ENCODE assay signal across 8 cellular contexts in genomic region chr9:120619751-120620655, GRCh38. TPM values are rescaled to one million over a fixed set of nuclear protein-coding genes. Genes with fewer than 3 reads are reported as not detected.
DNase-seq lines count a peak whose midpoint lies in the region; ATAC-seq and TF ChIP-seq lines count a peak whose summit lies in the region.

No MANE protein-coding gene starts in this region.

- no peaks in the 10 kb centered on the region for H3K27me3 ChIP-seq in Panc1 (ENCODE audit: control insufficient read depth, insufficient read depth, low read length)
- no peaks in the 10 kb centered on the region for H3K27me3 ChIP-seq in fibroblast of lung (ENCODE audit: control insufficient read depth, insufficient read depth, low read length)
- H3K27me3 ChIP-seq in subcutaneous abdominal adipose tissue (ENCODE audit: control insufficient read depth in 5 of 5, insufficient read depth in 4 of 5, low read length in 5 of 5): no peaks in the 10 kb centered on the region

- no peaks in the 10 kb centered on the region for H4K20me1 ChIP-seq in fibroblast of lung (ENCODE audit: control insufficient read depth, extremely low read depth, insufficient read depth, low read length)

- POLR2A ChIA-PET in Panc1 (lab: Charles Lee): no interaction called here

- H3K27ac Mint-ChIP-seq in neural crest cell (ENCODE audit: unreplicated experiment): no peak overlapping the region

- H3K36me3 Mint-ChIP-seq in neural crest cell (ENCODE audit: low read depth): peaks cover 2% of the 10 kb centered on the region

- H3K27me3 Mint-ChIP-seq in neural crest cell (ENCODE audit: low read depth): no peaks in the 10 kb centered on the region

- no peaks in the 10 kb centered on the region for H3K79me2 ChIP-seq in fibroblast of lung (ENCODE audit: control insufficient read depth, insufficient read depth, low read length)

- H3K4me1 Mint-ChIP-seq in neural crest cell: peaks cover 22% of the 10 kb centered on the region

- H3K27ac ChIP-seq in Panc1 (ENCODE audit: low read length): no peak overlapping the region
- H3K27ac ChIP-seq in fibroblast of lung (ENCODE audit: insufficient read depth, low read length): no peak overlapping the region
- peak overlapping the region; percentile 14 for H3K27ac ChIP-seq in subcutaneous abdominal adipose tissue (ENCODE audit: low read depth, low read length)

- H3K9me3 ChIP-seq in Panc1 (ENCODE audit: control insufficient read depth, insufficient read depth, low read depth, low read length) (no peaks in the 10 kb centered on the region), fibroblast of lung (ENCODE audit: control insufficient read depth, insufficient read depth, low read depth, low read length) (no peaks in the 10 kb centered on the region), subcutaneous abdominal adipose tissue (ENCODE audit: control insufficient read depth in 5 of 5, low read length in 5 of 5) (no peaks in the 10 kb centered on the region)

- no peaks in the 10 kb centered on the region for H3K9me3 Mint-ChIP-seq in neural crest cell

- no peaks in the 10 kb centered on the region for H3K36me3 ChIP-seq in Panc1 (ENCODE audit: control insufficient read depth, insufficient read depth, low read length)
- H3K36me3 ChIP-seq in fibroblast of lung (ENCODE audit: control insufficient read depth, insufficient read depth, low read length): no peaks in the 10 kb centered on the region
- H3K36me3 ChIP-seq in subcutaneous abdominal adipose tissue (ENCODE audit: control insufficient read depth in 5 of 5, insufficient read depth in 5 of 5, low read length in 5 of 5): peaks cover 0 to 7% (median 0%) of the 10 kb centered on the region in 5 donors

- no peak overlapping the region for H2AFZ ChIP-seq in fibroblast of lung (ENCODE audit: low read length)

- H3K4me1 ChIP-seq in Panc1 (ENCODE audit: control insufficient read depth, insufficient read depth, low read length) (no peaks in the 10 kb centered on the region), fibroblast of lung (ENCODE audit: control insufficient read depth, extremely low read depth, insufficient read depth, low read length) (peaks cover 5% of the 10 kb centered on the region), subcutaneous abdominal adipose tissue (ENCODE audit: control insufficient read depth in 5 of 5, insufficient read depth in 5 of 5, low read length in 5 of 5) (peaks cover 0 to 5% (median 0%) of the 10 kb centered on the region in 5 donors)

- in situ Hi-C loops in Panc1 (cut with HindIII; ENCODE audit: low pct_unique_long_range_greater_than_20kb, low sequenced_read_pairs): no loop called here

- DNase-seq in NOMO-1 treated with DMSO at 0.1 percent for 48 hours (lab: John Stamatoyannopoulos, UW; ENCODE audit: unreplicated experiment) (peak; percentile 60), NOMO-1 treated with dmso at 0.1 percent for 144 hours (lab: John Stamatoyannopoulos, UW; ENCODE audit: unreplicated experiment) (no peak), Panc1 (ENCODE audit: low read depth, low spot score) (no peak), fibroblast of lung (ENCODE audit: low read depth in 2 of 2) (peak; percentile 54 to 82), neural crest cell (ENCODE audit: low read depth, low spot score) (peak; percentile 58)
- DNase-seq in Jurkat, Clone E6-1 (ENCODE audit: low read depth, low spot score): peak; percentile 66
- DNase-seq in activated T-cell treated with anti-CD3 and anti-CD28 coated beads, Interleukin-2, amount 50 U/mL, for 48 hours: peak; percentile 46 to 62

- H3K9ac ChIP-seq in fibroblast of lung (ENCODE audit: insufficient read depth, low read length) (no peak overlapping the region), subcutaneous abdominal adipose tissue (ENCODE audit: low read length in 5 of 5) (peak overlapping the region in 1 of 5 donors; percentile 49)

- BruUV-seq in Panc1 (replicated peaks; lab: Mats Ljungman, UMichigan): no TSS peak

- no peak overlapping the region for H3K4me2 ChIP-seq in fibroblast of lung (ENCODE audit: extremely low read depth, insufficient read depth, low read length)

- TF ChIP-seq CTCF in Panc1 (IDR thresholded peaks at IDR 0.05): peak; percentile 74; the same call in 1 of the 2 replicates
- TF ChIP-seq CTCF in fibroblast of lung (conservative IDR thresholded peaks at IDR 0.05 in 1 of 2, IDR thresholded peaks at IDR 0.05 in 1 of 2; ENCODE audit: low read depth in 1 of 2, low read length in 2 of 2): peak; percentile 75 to 81
- peak; percentile 95 for TF ChIP-seq CTCF in neural crest cell (conservative IDR thresholded peaks at IDR 0.05)

- intact Hi-C loops in Panc1 (cut with micrococcal nuclease; ENCODE audit: unreplicated experiment): loop anchor here (5.0 kb wide), 1 partner anchor 92 kb away; the partner anchor contains the start of gene MEGF9

- H3K4me3 ChIP-seq in Jurkat, Clone E6-1 (ENCODE audit: low read length): no peak overlapping the region
- no peak overlapping the region for H3K4me3 ChIP-seq in Panc1 (ENCODE audit: low read depth in 2 of 2, low read length in 2 of 2)
- no peak overlapping the region for H3K4me3 ChIP-seq in fibroblast of lung (replicated peaks in 1 of 4; ENCODE audit: control extremely low read depth in 1 of 4, insufficient read depth in 1 of 4, low read depth in 3 of 4, low read length in 4 of 4)
- H3K4me3 ChIP-seq in subcutaneous abdominal adipose tissue (ENCODE audit: low read depth in 1 of 5, low read length in 5 of 5): no peak overlapping the region

- H3K4me3 Mint-ChIP-seq in neural crest cell: no peak overlapping the region

- peak; percentile 92 for ATAC-seq in Panc1

- CTCF ChIA-PET in Panc1 (lab: Charles Lee): interaction anchor here (0.6 kb wide), 2 partner anchors 11 to 135 kb away, joined by 3 to 5 read pairs; no protein-coding TSS in a partner anchor

RNA-seq across cellular contexts. Expression of gene CDK5RAP2, which starts 40.0 kb away (rescaled TPM):
- polyA plus RNA-seq in Jurkat, Clone E6-1 (2012; ENCODE audit: insufficient read depth, insufficient read length): 70.3 TPM
- total RNA-seq in Panc1 (2021; ENCODE audit: unreplicated experiment) (47.7 TPM), fibroblast of lung (40.8 and 48.6 TPM in 2 replicates), neural crest cell (107 and 116 TPM in 2 replicates)
- 20.5 TPM for polyA plus RNA-seq in Panc1 (2012; ENCODE audit: insufficient read length)
- 17.7 and 38.4 TPM in 2 replicates for polyA plus RNA-seq in fibroblast of lung
- polyA plus RNA-seq in fibroblast of lung (2012): 16.1 and 27.6 TPM in 2 replicates
- polyA minus RNA-seq in fibroblast of lung (ENCODE audit: low replicate concordance): 11.5 and 39.2 TPM in 2 replicates

Comparison
In these comparisons a context has a peak if more than half of its experiments do, and no peak if none do; other contexts are left out.
1. DNase-seq: peak in NOMO-1 treated with DMSO at 0.1 percent for 48 hours (single experiment), Jurkat, Clone E6-1 (single experiment), activated T-cell treated with anti-CD3 and anti-CD28 coated beads, Interleukin-2, amount 50 U/mL, for 48 hours (2 of 2), fibroblast of lung (2 of 2) and neural crest cell (single experiment); none in NOMO-1 treated with dmso at 0.1 percent for 144 hours (single experiment) and Panc1 (single experiment).
2. Peak in every context shown above with its lines, with median percentiles within 50 percentile points of each other: CTCF ChIP-seq.